ENCODE assay signal across 25 cellular contexts in the genomic region with DNA sequence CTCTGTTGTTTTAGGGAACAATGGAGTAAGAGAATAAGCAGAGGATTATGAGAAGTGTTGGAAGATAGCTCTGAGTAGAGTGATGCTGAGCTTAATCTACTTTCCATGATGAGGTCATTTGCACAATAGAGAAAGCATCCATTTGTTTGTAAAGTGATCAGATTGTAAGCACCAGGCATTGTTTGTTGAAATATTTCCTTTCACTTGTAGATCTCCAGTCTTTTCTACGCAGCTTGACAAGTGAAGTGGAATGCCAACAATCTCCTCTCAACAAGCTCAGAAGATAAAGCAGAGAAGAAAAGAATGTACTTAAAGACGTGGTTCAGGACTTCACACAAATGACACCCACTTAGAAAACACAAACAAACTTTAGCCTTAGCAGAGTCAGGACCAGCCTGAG.
DNase-seq lines count a peak whose midpoint lies in the region; ATAC-seq, FAIRE-seq and TF ChIP-seq lines count a peak whose summit lies in the region.
"Had no signal": no experiment of that assay in that cellular context is flagged by ENCODE, and none has a peak within 500 bp of the region (broad histone marks: within the 10 kb centered on the region; RNA-seq: fewer than 3 reads in every experiment).

No MANE protein-coding gene starts in this region.

- intact Hi-C loops in vagina (cut with DNase I): no loop called here

- H2BK15ac ChIP-seq in mesendoderm (replicated peaks; ENCODE audit: low read depth): no peak overlapping the region

- H3K4me2 ChIP-seq in mesendoderm (ENCODE audit: low read length): no peak overlapping the region
- H3K4me2 ChIP-seq: BLaER1 treated with 17β-estradiol and CSF1 and Interleukin-3, amounts not matched to agents 10 nM and 100 nM had no signal

- peaks cover 6% of the 10 kb centered on the region for H3K27me3 Mint-ChIP-seq in stimulated activated naive CD8-positive, alpha-beta T cell treated with anti-CD3 and anti-CD28 coated beads, Interleukin-15, amount 100 ng/mL, for 72 hours
- H3K27me3 Mint-ChIP-seq: activated B cell treated with CpG ODN at 0.5 μM for 24 hours; central memory CD8-positive, alpha-beta T cell had no signal

- no peak for FAIRE-seq in D721Med (lab: Jason Lieb, UNC)
- FAIRE-seq: H54 had no signal

- no peak overlapping the region for H2AK5ac ChIP-seq in mesendoderm (ENCODE audit: low read length)

- no peak for ATAC-seq in activated CD4-positive, CD25-positive, alpha-beta regulatory T cell treated with anti-CD3 and anti-CD28 coated beads, Interleukin-2, amount 50 U/mL, for 24 hours
- ATAC-seq in stimulated activated naive CD8-positive, alpha-beta T cell treated with anti-CD3 and anti-CD28 coated beads, Interleukin-15, amount 100 ng/mL, for 72 hours: no peak
- ATAC-seq: activated CD8-positive, alpha-beta T cell treated with anti-CD3 and anti-CD28 coated beads, Interleukin-2, amount 10 ng/mL, durations not matched to agents 7 days and 5 days; gastrocnemius medialis; left lung; mucosa of descending colon; sciatic nerve had no signal

- H3K4me1 Mint-ChIP-seq in stimulated activated naive CD8-positive, alpha-beta T cell treated with anti-CD3 and anti-CD28 coated beads, Interleukin-15, amount 100 ng/mL, for 72 hours: no peaks in the 10 kb centered on the region
- H3K4me1 Mint-ChIP-seq: central memory CD8-positive, alpha-beta T cell had no signal

- H3K4me1 ChIP-seq in mesendoderm (ENCODE audit: control insufficient read depth, low read depth, low read length) (no peaks in the 10 kb centered on the region), vagina (no peaks in the 10 kb centered on the region)
- H3K4me1 ChIP-seq: adrenal gland, gastrocnemius medialis had no signal

- no peaks in the 10 kb centered on the region for H3K36me3 ChIP-seq in mesendoderm (ENCODE audit: control insufficient read depth, insufficient read depth, low read length)
- no peaks in the 10 kb centered on the region for H3K36me3 ChIP-seq in vagina
- H3K36me3 ChIP-seq: adrenal gland; BLaER1 treated with 17β-estradiol and CSF1 and Interleukin-3, amounts not matched to agents 10 nM and 100 nM; gastrocnemius medialis; left lung had no signal

- H3K18ac ChIP-seq in mesendoderm (ENCODE audit: low read length): no peak overlapping the region

- TF ChIP-seq POLR2A in vagina (IDR thresholded peaks at IDR 0.05): no peak

- H3K79me1 ChIP-seq in mesendoderm (ENCODE audit: low read length): no peaks in the 10 kb centered on the region

- no peaks in the 10 kb centered on the region for H3K79me2 ChIP-seq in mesendoderm (ENCODE audit: control insufficient read depth, insufficient read depth, low read length)

- DNase-seq in DMS53 treated with DMSO at 0.1 percent for 48 hours (lab: John Stamatoyannopoulos, UW; ENCODE audit: unreplicated experiment) (peak; percentile 63), NCI-H2029 (lab: John Stamatoyannopoulos, UW) (peak; percentile 28), fibroblast of pulmonary artery (ENCODE audit: low read depth) (peak; percentile 67), mesendoderm (peak; percentile 97), D721Med (ENCODE audit: insufficient read length, low spot score) (no peak), vagina (ENCODE audit: extremely low spot score in 2 of 2) (no peak)
- no peak for DNase-seq in stimulated activated naive CD8-positive, alpha-beta T cell treated with anti-CD3 and anti-CD28 coated beads, Interleukin-15, amount 100 ng/mL, for 72 hours
- DNase-seq: activated B cell treated with CpG ODN at 0.5 μM for 24 hours; activated CD8-positive, alpha-beta T cell treated with anti-CD3 and anti-CD28 coated beads, Interleukin-2, amount 10 ng/mL, durations not matched to agents 7 days and 5 days; activated T-cell treated with anti-CD3 and anti-CD28 coated beads, Interleukin-2, amount 50 U/mL, for 1 hour; adrenal gland; effector CD4-positive, alpha-beta T cell; gastrocnemius medialis; left lung; mucosa of descending colon; NCI-H1092 treated with DMSO at 0.1 percent for 48 hours; NCI-H2081 treated with DMSO at 0.1 percent for 48 hours; NCI-H524 treated with DMSO at 0.1 percent for 48 hours; T-helper 9 cell had no signal

- H3K27ac ChIP-seq in mesendoderm (ENCODE audit: low read depth, low read length): no peak overlapping the region
- H3K27ac ChIP-seq in vagina: no peak overlapping the region
- H3K27ac ChIP-seq: adrenal gland; BLaER1 treated with 17β-estradiol and CSF1 and Interleukin-3, amounts not matched to agents 10 nM and 100 nM; gastrocnemius medialis; left lung had no signal

- no peak overlapping the region for H3K4me3 ChIP-seq in fibroblast of pulmonary artery (replicated peaks; ENCODE audit: low read depth, low read length)
- H3K4me3 ChIP-seq in mesendoderm (ENCODE audit: low read length): no peak overlapping the region
- H3K4me3 ChIP-seq in vagina: no peak overlapping the region
- H3K4me3 ChIP-seq: adrenal gland; BLaER1 treated with 17β-estradiol and CSF1 and Interleukin-3, amounts not matched to agents 10 nM and 100 nM; gastrocnemius medialis; left lung; mucosa of descending colon had no signal

- WGBS in mesendoderm (ENCODE audit: extremely low coverage, insufficient coverage, low lambda C conversion rate): no CpG with 5 or more reads among the region's 2 CpGs

- no peak overlapping the region for H3K23ac ChIP-seq in mesendoderm (ENCODE audit: low read length)

- H3K9ac ChIP-seq in mesendoderm (ENCODE audit: low read length): no peak overlapping the region
- H3K9ac ChIP-seq: BLaER1 treated with 17β-estradiol and CSF1 and Interleukin-3, amounts not matched to agents 10 nM and 100 nM had no signal

- H3K27ac Mint-ChIP-seq in stimulated activated naive CD8-positive, alpha-beta T cell treated with anti-CD3 and anti-CD28 coated beads, Interleukin-15, amount 100 ng/mL, for 72 hours: no peak overlapping the region
- H3K27ac Mint-ChIP-seq: activated B cell treated with CpG ODN at 0.5 μM for 24 hours; activated CD8-positive, alpha-beta T cell treated with anti-CD3 and anti-CD28 coated beads, Interleukin-2, amount 10 ng/mL, durations not matched to agents 7 days and 5 days had no signal

- no peaks in the 10 kb centered on the region for H3K27me3 ChIP-seq in mesendoderm (ENCODE audit: insufficient read depth, low read length, poor library complexity)
- no peaks in the 10 kb centered on the region for H3K27me3 ChIP-seq in vagina
- H3K27me3 ChIP-seq: adrenal gland; BLaER1 treated with 17β-estradiol and CSF1 and Interleukin-3, amounts not matched to agents 10 nM and 100 nM; gastrocnemius medialis; left lung had no signal

- no peak overlapping the region for H3K4me3 Mint-ChIP-seq in stimulated activated naive CD8-positive, alpha-beta T cell treated with anti-CD3 and anti-CD28 coated beads, Interleukin-15, amount 100 ng/mL, for 72 hours
- H3K4me3 Mint-ChIP-seq: activated B cell treated with CpG ODN at 0.5 μM for 24 hours; activated CD8-positive, alpha-beta T cell treated with anti-CD3 and anti-CD28 coated beads, Interleukin-2, amount 10 ng/mL, durations not matched to agents 7 days and 5 days; central memory CD8-positive, alpha-beta T cell; neural crest cell had no signal

- no peak overlapping the region for H2BK120ac ChIP-seq in mesendoderm (ENCODE audit: low read depth, low read length)

- H3K56ac ChIP-seq in mesendoderm (ENCODE audit: low read length): no peak overlapping the region

- H3K9me3 Mint-ChIP-seq in stimulated activated naive CD8-positive, alpha-beta T cell treated with anti-CD3 and anti-CD28 coated beads, Interleukin-15, amount 100 ng/mL, for 72 hours: no peaks in the 10 kb centered on the region
- H3K9me3 Mint-ChIP-seq: activated B cell treated with CpG ODN at 0.5 μM for 24 hours; central memory CD8-positive, alpha-beta T cell; neural crest cell had no signal

- H4K5ac ChIP-seq in mesendoderm (ENCODE audit: low read length): no peak overlapping the region

- TF ChIP-seq CTCF in fibroblast of pulmonary artery (IDR thresholded peaks at IDR 0.05; ENCODE audit: low read length, missing control alignments) (no peak), D721Med (IDR thresholded peaks at IDR 0.05; ENCODE audit: insufficient read depth, missing control alignments) (no peak), vagina (IDR thresholded peaks at IDR 0.05) (no peak)

- H3K9me3 ChIP-seq in vagina: no peaks in the 10 kb centered on the region
- H3K9me3 ChIP-seq: adrenal gland; BLaER1 treated with 17β-estradiol and CSF1 and Interleukin-3, amounts not matched to agents 10 nM and 100 nM; gastrocnemius medialis; left lung; mucosa of descending colon had no signal

- no peak overlapping the region for H4K8ac ChIP-seq in mesendoderm (ENCODE audit: low read depth, low read length)

- H3K4ac ChIP-seq in mesendoderm (ENCODE audit: low read depth, low read length): no peak overlapping the region

- no peak overlapping the region for H2BK5ac ChIP-seq in mesendoderm (ENCODE audit: low read length)

Comparison
In these comparisons a context has a peak if more than half of its experiments do, and no peak if none do; other contexts are left out.
1. DNase-seq: peak in DMS53 treated with DMSO at 0.1 percent for 48 hours (single experiment), NCI-H2029 (single experiment), fibroblast of pulmonary artery (single experiment) and mesendoderm (single experiment); none in D721Med (single experiment), vagina (0 of 2) and stimulated activated naive CD8-positive, alpha-beta T cell treated with anti-CD3 and anti-CD28 coated beads, Interleukin-15, amount 100 ng/mL, for 72 hours (0 of 2).